ENCODE assay signal across 12 cellular contexts in the genomic region with DNA sequence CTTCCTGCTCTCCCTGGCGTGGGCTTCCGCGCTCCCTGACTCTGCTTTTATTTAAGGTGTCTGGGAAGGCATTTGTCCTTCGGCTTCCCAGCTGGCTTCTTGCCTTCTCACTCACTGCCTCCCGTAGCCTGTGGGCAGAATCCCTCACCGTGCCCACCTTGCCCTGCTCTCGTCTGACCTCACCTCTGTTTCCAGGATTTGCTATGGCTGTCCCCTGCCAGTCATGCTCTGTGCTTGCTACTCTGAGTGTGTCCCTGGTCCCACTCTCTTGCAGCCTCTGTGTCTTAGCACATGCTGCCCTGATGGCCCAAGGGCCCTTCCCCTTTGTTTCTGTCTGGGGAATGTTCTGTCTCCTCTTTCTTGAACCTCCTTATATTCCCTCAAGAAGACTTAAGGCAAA. TPM values are rescaled to one million over a fixed set of nuclear protein-coding genes. Genes with fewer than 3 reads are reported as not detected.
DNase-seq lines count a peak whose midpoint lies in the region; ATAC-seq and TF ChIP-seq lines count a peak whose summit lies in the region.
"Had no signal": no experiment of that assay in that cellular context is flagged by ENCODE, and none has a peak within 500 bp of the region (broad histone marks: within the 10 kb centered on the region; RNA-seq: fewer than 3 reads in every experiment).

No MANE protein-coding gene starts in this region.

- no peak overlapping the region for H3K4ac ChIP-seq in mesenchymal stem cell (ENCODE audit: low read depth in 1 of 2, low read length in 2 of 2)

- H3K79me1 ChIP-seq in mesenchymal stem cell (replicated peaks; ENCODE audit: low read length, poor library complexity, severe bottlenecking): peaks cover 35% of the 10 kb centered on the region

- ATAC-seq in HG03039 (IDR thresholded peaks at IDR 0.05; ENCODE audit: unreplicated experiment): no peak

- no peak overlapping the region for H4K8ac ChIP-seq in mesenchymal stem cell (ENCODE audit: low read length)

- H3K9me2 ChIP-seq in DOHH2 (replicated peaks; ENCODE audit: control insufficient read depth, low read length): no peaks in the 10 kb centered on the region

- H3F3A ChIP-seq in DOHH2 (ENCODE audit: control insufficient read depth, insufficient read depth): 0 out of 2 replicates have a peak, but pooled peaks cover 7% of the 10 kb centered on the region

- H3K4me1 ChIP-seq in DOHH2 (ENCODE audit: control insufficient read depth, low read length) (peaks cover 71% of the 10 kb centered on the region), colonic mucosa (peaks cover 27% of the 10 kb centered on the region), mesenchymal stem cell (ENCODE audit: control insufficient read depth, insufficient read depth, low read depth, low read length) (peaks cover 20% of the 10 kb centered on the region), stomach smooth muscle (ENCODE audit: control insufficient read depth, insufficient read depth, low read length) (peaks cover 79% of the 10 kb centered on the region)
- peaks cover 1% of the 10 kb centered on the region for H3K4me1 ChIP-seq in effector memory CD4-positive, alpha-beta T cell (ENCODE audit: control insufficient read depth, insufficient read depth, low read length, poor library complexity, severe bottlenecking)

- DNase-seq in colonic mucosa (no peak), mesenchymal stem cell (no peak), COR-L47 (lab: John Stamatoyannopoulos, UW) (no peak)
- DNase-seq in activated effector memory CD4-positive, alpha-beta T cell treated with anti-CD3 and anti-CD28 coated beads, Interleukin-2, amount 50 U/mL, for 16 hours: no peak
- DNase-seq in effector memory CD4-positive, alpha-beta T cell: no peak
- DNase-seq: activated T-cell treated with anti-CD3 and anti-CD28 coated beads, Interleukin-2, amount 50 U/mL, for 1 hour; CD4-positive, alpha-beta memory T cell; left cardiac atrium had no signal

- no peak overlapping the region for H3K23ac ChIP-seq in mesenchymal stem cell (ENCODE audit: low read length in 2 of 2)

- 97% methylated on average over 7 of the region's 7 CpGs for WGBS in mesenchymal stem cell

- no peak overlapping the region for H2BK15ac ChIP-seq in mesenchymal stem cell (ENCODE audit: low read depth, poor library complexity, severe bottlenecking)

- H2BK5ac ChIP-seq in mesenchymal stem cell (ENCODE audit: low read depth, low read length, poor library complexity, severe bottlenecking): no peak overlapping the region

- no peak for TF ChIP-seq CTCF in DOHH2 (IDR thresholded peaks at IDR 0.05; ENCODE audit: low read depth, low read length, poor library complexity, severe bottlenecking)
- no peak for TF ChIP-seq CTCF in colonic mucosa (IDR thresholded peaks at IDR 0.05)

- peak overlapping the region; percentile 46; the same call in 1 of the 2 replicates for H3K4me3 ChIP-seq in DOHH2 (ENCODE audit: low read length)
- no peak overlapping the region for H3K4me3 ChIP-seq in colonic mucosa
- no peak overlapping the region for H3K4me3 ChIP-seq in mesenchymal stem cell (ENCODE audit: insufficient read depth in 1 of 2, low read depth in 1 of 2, low read length in 2 of 2)
- no peak overlapping the region for H3K4me3 ChIP-seq in stomach smooth muscle (ENCODE audit: low read length in 2 of 2)
- no peak overlapping the region for H3K4me3 ChIP-seq in effector memory CD4-positive, alpha-beta T cell (ENCODE audit: insufficient read depth, low read depth, low read length, poor library complexity, severe bottlenecking)
- H3K4me3 ChIP-seq: ovary had no signal

- H3K9ac ChIP-seq in colonic mucosa (ENCODE audit: low read depth in 2 of 2, low read length in 2 of 2) (peak overlapping the region in 1 of 2 donors; percentile 51), mesenchymal stem cell (ENCODE audit: low read length) (peak overlapping the region; percentile 46), stomach smooth muscle (ENCODE audit: low read length in 2 of 2) (peak overlapping the region; percentile 43 to 67)

- no peaks in the 10 kb centered on the region for H4K20me1 ChIP-seq in DOHH2 (ENCODE audit: control insufficient read depth, insufficient read depth, low read depth, low read length)

- H3K27ac ChIP-seq in DOHH2 (ENCODE audit: low read depth, low read length) (peak overlapping the region; percentile 71), colonic mucosa (peak overlapping the region; percentile 38), mesenchymal stem cell (ENCODE audit: low read length, poor library complexity, severe bottlenecking) (no peak overlapping the region), stomach smooth muscle (ENCODE audit: low read length) (peak overlapping the region; percentile 96)
- no peak overlapping the region for H3K27ac ChIP-seq in effector memory CD4-positive, alpha-beta T cell (ENCODE audit: insufficient read depth, low read length, poor library complexity, severe bottlenecking)
- H3K27ac ChIP-seq: ovary had no signal

- peak overlapping the region; percentile 5 for H2AK5ac ChIP-seq in mesenchymal stem cell (ENCODE audit: low read length, severe bottlenecking)

- peaks cover 3% of the 10 kb centered on the region; the same call in 1 of the 2 replicates for H3K79me2 ChIP-seq in DOHH2 (ENCODE audit: control insufficient read depth, low read length)

- no peak overlapping the region for H2AFZ ChIP-seq in mesenchymal stem cell (ENCODE audit: low read depth, low read length)

- H3K36me3 ChIP-seq in DOHH2 (ENCODE audit: control insufficient read depth, low read length) (no peaks in the 10 kb centered on the region), colonic mucosa (no peaks in the 10 kb centered on the region), mesenchymal stem cell (ENCODE audit: control insufficient read depth in 1 of 2, insufficient read depth in 2 of 2, low read depth in 1 of 2, low read length in 2 of 2) (peaks cover 7 to 17% of the 10 kb centered on the region in 2 experiments), stomach smooth muscle (ENCODE audit: control insufficient read depth in 2 of 2, insufficient read depth in 2 of 2, low read length in 2 of 2) (no peaks in the 10 kb centered on the region)
- peaks cover 3% of the 10 kb centered on the region for H3K36me3 ChIP-seq in effector memory CD4-positive, alpha-beta T cell (ENCODE audit: control insufficient read depth, insufficient read depth, low read length)
- H3K36me3 ChIP-seq: ovary had no signal

- no peak overlapping the region for H2BK120ac ChIP-seq in mesenchymal stem cell (ENCODE audit: low read depth, low read length)

- H3K18ac ChIP-seq in mesenchymal stem cell (ENCODE audit: low read depth in 1 of 2, low read length in 2 of 2): no peak overlapping the region

- H3K9me3 ChIP-seq in DOHH2 (ENCODE audit: control insufficient read depth, insufficient read depth, low read length): no peaks in the 10 kb centered on the region
- H3K9me3 ChIP-seq in colonic mucosa: no peaks in the 10 kb centered on the region
- H3K9me3 ChIP-seq in mesenchymal stem cell (ENCODE audit: control insufficient read depth, low read length): no peaks in the 10 kb centered on the region
- H3K9me3 ChIP-seq in stomach smooth muscle (ENCODE audit: control insufficient read depth in 2 of 2, low read length in 2 of 2): no peaks in the 10 kb centered on the region
- H3K9me3 ChIP-seq in effector memory CD4-positive, alpha-beta T cell (ENCODE audit: control insufficient read depth, low read length): no peaks in the 10 kb centered on the region
- H3K9me3 ChIP-seq: ovary had no signal

- intact Hi-C loops in colonic mucosa (cut with DNase I): no loop called here

- no peaks in the 10 kb centered on the region for H3K27me3 ChIP-seq in DOHH2 (ENCODE audit: control insufficient read depth, low read length)
- H3K27me3 ChIP-seq in colonic mucosa: no peaks in the 10 kb centered on the region
- no peaks in the 10 kb centered on the region for H3K27me3 ChIP-seq in mesenchymal stem cell (ENCODE audit: control insufficient read depth in 1 of 2, insufficient read depth in 1 of 2, low read length in 2 of 2)
- no peaks in the 10 kb centered on the region for H3K27me3 ChIP-seq in stomach smooth muscle (ENCODE audit: control insufficient read depth in 1 of 2, insufficient read depth in 2 of 2, low read length in 2 of 2)
- no peaks in the 10 kb centered on the region for H3K27me3 ChIP-seq in effector memory CD4-positive, alpha-beta T cell (replicated peaks; ENCODE audit: control insufficient read depth, insufficient read depth, low read length, poor library complexity, severe bottlenecking)
- H3K27me3 ChIP-seq: ovary had no signal

- H3K4me2 ChIP-seq in DOHH2 (ENCODE audit: low read length): peak overlapping the region; percentile 70
- H3K4me2 ChIP-seq in mesenchymal stem cell (ENCODE audit: low read length, poor library complexity, severe bottlenecking): no peak overlapping the region

- H3K14ac ChIP-seq in mesenchymal stem cell (ENCODE audit: low read length in 2 of 2): no peak overlapping the region

- H2BK12ac ChIP-seq in mesenchymal stem cell (ENCODE audit: low read length in 2 of 2): no peak overlapping the region

- no peak overlapping the region for H4K91ac ChIP-seq in mesenchymal stem cell (ENCODE audit: low read length)

RNA-seq across cellular contexts. Expression of a gene that starts 26.2 kb away (rescaled TPM):
- 100 to 1,000 TPM; 170 to 246 TPM for total RNA-seq in colonic mucosa
- 37.8 TPM for polyA plus RNA-seq in mesenchymal stem cell (2013, experiment 1 of 2)
- 34.1 TPM for polyA plus RNA-seq in mesenchymal stem cell (2013, experiment 2 of 2)

Comparison
In these comparisons a context has a peak if more than half of its experiments do, and no peak if none do; other contexts are left out.
1. H3K27ac ChIP-seq: peak in DOHH2 (single experiment), colonic mucosa (single experiment) and stomach smooth muscle (single experiment); none in mesenchymal stem cell (single experiment) and effector memory CD4-positive, alpha-beta T cell (single experiment).